ENCODE assay signal across 8 cellular contexts in genomic region chr6:30570760-30571084, GRCh38. TPM values are rescaled to one million over a fixed set of nuclear protein-coding genes. Genes with fewer than 3 reads are reported as not detected.
DNase-seq lines count a peak whose midpoint lies in the region; ATAC-seq, FAIRE-seq and TF ChIP-seq lines count a peak whose summit lies in the region.

No MANE protein-coding gene starts in this region.

- DNase-seq in AG10803 (ENCODE audit: low read depth) = peak; percentile 13
- peak in 1 of 4 donors; percentile 38 for DNase-seq in body of pancreas
- DNase-seq in HepG2 (ENCODE audit: low spot score) = no peak
- DNase-seq in type B pancreatic cell (ENCODE audit: extremely low spot score, unreplicated experiment) = no peak
- no peak for DNase-seq in NCI-H2227 (lab: John Stamatoyannopoulos, UW; ENCODE audit: unreplicated experiment)
- DNase-seq in activated CD8-positive, alpha-beta memory T cell treated with anti-CD3 and anti-CD28 coated beads, Interleukin-2, amount 50 U/mL, for 48 hours = no peak

- H4K20me1 ChIP-seq in HepG2 (ENCODE audit: insufficient read depth, low read length) = peaks cover 23% of the 10 kb centered on the region

- peak overlapping the region; percentile 87 for H3K4me3 ChIP-seq in AG10803 (ENCODE audit: low read length)
- peak overlapping the region; percentile 45 to 62 for H3K4me3 ChIP-seq in body of pancreas
- H3K4me3 ChIP-seq in HepG2 (replicated peaks in 1 of 3; ENCODE audit: insufficient read depth in 1 of 3, low read depth in 2 of 3, low read length in 3 of 3) = peak overlapping the region; percentile 67 to 88 (median 70)

- peak overlapping the region; percentile 88 for H3K9ac ChIP-seq in HepG2 (ENCODE audit: insufficient read depth, low read depth, low read length)

- H3K27me3 ChIP-seq in body of pancreas (no peaks in the 10 kb centered on the region), HepG2 (ENCODE audit: control insufficient read depth in 1 of 2, insufficient read depth in 2 of 2, low read length in 2 of 2) (no peaks in the 10 kb centered on the region; a peak in 1 of 5 replicates)

- in situ Hi-C loops in HepG2 (cut with HindIII; ENCODE audit: extremely low pct_ligation_motif_present, low pct_unique_long_range_greater_than_20kb) = no loop called here

- TF ChIP-seq EP300 in HepG2 (IDR thresholded peaks at IDR 0.05; ENCODE audit: low read depth in 2 of 2, low read length in 2 of 2) (no peak), HepG2 (CRISPR knock-in tag; IDR thresholded peaks at IDR 0.05; ENCODE audit: borderline replicate concordance) (no peak)

- POLR2A ChIA-PET in HepG2 (lab: Yijun Ruan, JAX) = interaction anchor here (0.7 to 2.6 kb wide), 24 partner anchors 8 to 833 kb away, joined by 3 to 74 read pairs (median 4); partner anchors contain the start of genes DHX16, GNL1, GTF2H4 and MRPS18B

- peak overlapping the region; percentile 60 for H2AFZ ChIP-seq in HepG2 (ENCODE audit: low read length)

- peak overlapping the region; percentile 49 to 94 (median 79) for H3K27ac ChIP-seq in body of pancreas
- H3K27ac ChIP-seq in HepG2 (ENCODE audit: extremely low read length, insufficient read depth, low read length) = peak overlapping the region; percentile 80

- H3K4me1 Mint-ChIP-seq in type B pancreatic cell (ENCODE audit: unreplicated experiment) = peaks cover 29% of the 10 kb centered on the region

- ATAC-seq in GM19395 (IDR thresholded peaks at IDR 0.05; ENCODE audit: unreplicated experiment) (peak; percentile 29), HG03520 (IDR thresholded peaks at IDR 0.05; ENCODE audit: unreplicated experiment) (peak; percentile 16), body of pancreas (peak; percentile 30), HepG2 (peak; percentile 12)

- BruUV-seq in HepG2 (replicated peaks; lab: Mats Ljungman, UMichigan) = TSS peak; percentile 89

- no peaks in the 10 kb centered on the region for H3K9me3 ChIP-seq in body of pancreas
- no peaks in the 10 kb centered on the region for H3K9me3 ChIP-seq in HepG2 (ENCODE audit: low read length)

- H3K4me2 ChIP-seq in HepG2 (ENCODE audit: low read depth, low read length) = peak overlapping the region; percentile 99

- no peaks in the 10 kb centered on the region for H3K36me3 Mint-ChIP-seq in type B pancreatic cell

- intact Hi-C loops in body of pancreas (cut with DNase I) = no loop called here
- intact Hi-C loops in HepG2 (cut with micrococcal nuclease; ENCODE audit: unreplicated experiment) = loop anchor here (1.0 kb wide), 2 partner anchors 13 to 103 kb away; partner anchors contain the start of genes DHX16 and PRR3

- peaks cover 44% of the 10 kb centered on the region for H3K79me2 ChIP-seq in HepG2 (ENCODE audit: insufficient read depth, low read length)

- TF ChIP-seq POLR2A in body of pancreas (IDR thresholded peaks at IDR 0.05) (no peak), HepG2 (IDR thresholded peaks at IDR 0.05; ENCODE audit: insufficient read depth in 1 of 2, low read depth in 2 of 2, low read length in 2 of 2) (no peak)

- TF ChIP-seq CTCF in AG10803 (conservative IDR thresholded peaks at IDR 0.05; ENCODE audit: low read length) = no peak
- TF ChIP-seq CTCF in body of pancreas (IDR thresholded peaks at IDR 0.05) = no peak
- no peak for TF ChIP-seq CTCF in HepG2 (CRISPR knock-in tag; IDR thresholded peaks at IDR 0.05)
- TF ChIP-seq CTCF in type B pancreatic cell (conservative IDR thresholded peaks at IDR 0.05) = no peak

- H3K36me3 ChIP-seq in body of pancreas (replicated peaks in 1 of 2; ENCODE audit: insufficient read depth in 1 of 2, low read depth in 2 of 2) (no peaks in the 10 kb centered on the region), HepG2 (replicated peaks in 1 of 2; ENCODE audit: control insufficient read depth in 1 of 2, insufficient read depth in 2 of 2, low read length in 2 of 2) (peaks cover 0 to 3% of the 10 kb centered on the region in 2 experiments; a peak in 1 of 5 replicates)

- 1% methylated on average over 17 of the region's 17 CpGs for WGBS in body of pancreas, 2 donors
- WGBS in HepG2 (ENCODE audit: low lambda C conversion rate) = under 1% methylated on average over 17 of the region's 17 CpGs

- H3K27ac Mint-ChIP-seq in type B pancreatic cell = peak overlapping the region; percentile 98

- no peak for TF ChIP-seq RAD21 in HepG2 (CRISPR knock-in tag; IDR thresholded peaks at IDR 0.05)

- H3K9me3 Mint-ChIP-seq in type B pancreatic cell = no peaks in the 10 kb centered on the region

- peaks cover 4% of the 10 kb centered on the region for H3K27me3 Mint-ChIP-seq in type B pancreatic cell

- peak overlapping the region; percentile 97 for H3K4me3 Mint-ChIP-seq in type B pancreatic cell

- no peak for FAIRE-seq in HepG2 (lab: Jason Lieb, UNC)

- H3K4me1 ChIP-seq in body of pancreas (peaks cover 47% of the 10 kb centered on the region), HepG2 (ENCODE audit: insufficient read depth, low read length) (peaks cover 56% of the 10 kb centered on the region)

- CTCF ChIA-PET in HepG2 (lab: Yijun Ruan, JAX; ENCODE audit: low intra/inter-chr PET ratio, low total read pairs) = no interaction called here

RNA-seq across cellular contexts. Expression of gene ABCF1, which starts 0.5 kb away (rescaled TPM):
- total RNA-seq in body of pancreas (10 to 100 TPM; 27.0 to 37.6 TPM), HepG2 (2016; rRNA removed; fragmentation: Illumina TruSeq; extraction: Trizol) (98.9 and 104 TPM in 2 replicates), type B pancreatic cell (ENCODE audit: low replicate concordance) (64.2 and 69.2 TPM in 2 replicates)
- 8.1 and 8.9 TPM in 2 replicates for total RNA-seq in HepG2 (2016; cell fraction: cytosol; rRNA removed; fragmentation: Illumina TruSeq; extraction: Trizol; ENCODE audit: low read depth)
- 89.2 and 106 TPM in 2 replicates for total RNA-seq in HepG2 (2016; cell fraction: insoluble cytoplasmic fraction; rRNA removed; fragmentation: Illumina TruSeq; extraction: Trizol)
- 23.0 and 27.5 TPM in 2 replicates for total RNA-seq in HepG2 (2016; cell fraction: membrane; rRNA removed; fragmentation: Illumina TruSeq; extraction: Trizol)
- 61.2 and 71.0 TPM in 2 replicates for total RNA-seq in HepG2 (2016; cell fraction: nucleus; rRNA removed; fragmentation: Illumina TruSeq; extraction: Trizol)
- polyA plus RNA-seq in HepG2 (2011; rRNA removed) = 25.4 and 33.7 TPM in 2 replicates
- 35.0 and 35.5 TPM in 2 replicates for polyA plus RNA-seq in HepG2 (2011; cell fraction: cytosol; rRNA removed)
- 75.1 and 116 TPM in 2 replicates for polyA plus RNA-seq in HepG2 (2011; cell fraction: nucleus; rRNA removed)
- polyA plus RNA-seq in HepG2 (2012) = 50.5 and 61.2 TPM in 2 replicates
- 5.5 and 7.0 TPM in 2 replicates for polyA plus RNA-seq in HepG2 (2016; cell fraction: cytosol; fragmentation: Illumina TruSeq; extraction: Trizol; ENCODE audit: low read depth)
- polyA plus RNA-seq in HepG2 (2016; cell fraction: insoluble cytoplasmic fraction; fragmentation: Illumina TruSeq; extraction: Trizol; ENCODE audit: low read depth) = 87.5 and 108 TPM in 2 replicates
- 13.4 and 16.7 TPM in 2 replicates for polyA plus RNA-seq in HepG2 (2016; cell fraction: membrane; fragmentation: Illumina TruSeq; extraction: Trizol; ENCODE audit: low read depth)
- 107 and 118 TPM in 2 replicates for polyA plus RNA-seq in HepG2 (2016; cell fraction: nucleus; fragmentation: Illumina TruSeq; extraction: Trizol; ENCODE audit: insufficient read depth, low read depth)
- 69.0 and 79.0 TPM in 2 replicates for polyA minus RNA-seq in HepG2 (2011; rRNA and poly(A)+ RNA removed; ENCODE audit: low replicate concordance)
- 37.8 and 41.4 TPM in 2 replicates for polyA minus RNA-seq in HepG2 (2011; cell fraction: cytosol; rRNA and poly(A)+ RNA removed)
- polyA minus RNA-seq in HepG2 (2011; cell fraction: nucleus; rRNA and poly(A)+ RNA removed) = 51.5 and 64.8 TPM in 2 replicates

RNA-seq across cellular contexts. Expression of gene PRR3, which starts 13.6 kb away (rescaled TPM):
- total RNA-seq in body of pancreas (10 to 100 TPM in 1 of 2 donors, 1 to 10 TPM in 1; 6.9 to 10.4 TPM), HepG2 (2016; rRNA removed; fragmentation: Illumina TruSeq; extraction: Trizol) (13.9 and 14.6 TPM in 2 replicates), type B pancreatic cell (ENCODE audit: low replicate concordance) (10.7 and 32.5 TPM in 2 replicates)
- 6.5 and 6.6 TPM in 2 replicates for total RNA-seq in HepG2 (2016; cell fraction: cytosol; rRNA removed; fragmentation: Illumina TruSeq; extraction: Trizol; ENCODE audit: low read depth)
- 13.8 and 15.5 TPM in 2 replicates for total RNA-seq in HepG2 (2016; cell fraction: insoluble cytoplasmic fraction; rRNA removed; fragmentation: Illumina TruSeq; extraction: Trizol)
- total RNA-seq in HepG2 (2016; cell fraction: membrane; rRNA removed; fragmentation: Illumina TruSeq; extraction: Trizol) = 12.6 and 13.1 TPM in 2 replicates
- 11.4 and 14.4 TPM in 2 replicates for total RNA-seq in HepG2 (2016; cell fraction: nucleus; rRNA removed; fragmentation: Illumina TruSeq; extraction: Trizol)
- polyA plus RNA-seq in HepG2 (2011; rRNA removed) = 20.6 and 21.2 TPM in 2 replicates
- polyA plus RNA-seq in HepG2 (2011; cell fraction: cytosol; rRNA removed) = 14.8 and 17.1 TPM in 2 replicates
- 16.1 and 23.0 TPM in 2 replicates for polyA plus RNA-seq in HepG2 (2011; cell fraction: nucleus; rRNA removed)
- 12.5 and 15.6 TPM in 2 replicates for polyA plus RNA-seq in HepG2 (2012)
- 5.9 and 6.1 TPM in 2 replicates for polyA plus RNA-seq in HepG2 (2016; cell fraction: cytosol; fragmentation: Illumina TruSeq; extraction: Trizol; ENCODE audit: low read depth)
- 27.5 and 29.3 TPM in 2 replicates for polyA plus RNA-seq in HepG2 (2016; cell fraction: insoluble cytoplasmic fraction; fragmentation: Illumina TruSeq; extraction: Trizol; ENCODE audit: low read depth)
- 13.6 and 13.9 TPM in 2 replicates for polyA plus RNA-seq in HepG2 (2016; cell fraction: membrane; fragmentation: Illumina TruSeq; extraction: Trizol; ENCODE audit: low read depth)
- 25.4 and 26.7 TPM in 2 replicates for polyA plus RNA-seq in HepG2 (2016; cell fraction: nucleus; fragmentation: Illumina TruSeq; extraction: Trizol; ENCODE audit: insufficient read depth, low read depth)
- 34.9 and 73.8 TPM in 2 replicates for polyA minus RNA-seq in HepG2 (2011; rRNA and poly(A)+ RNA removed; ENCODE audit: low replicate concordance)
- polyA minus RNA-seq in HepG2 (2011; cell fraction: cytosol; rRNA and poly(A)+ RNA removed) = 4.9 and 5.8 TPM in 2 replicates
- polyA minus RNA-seq in HepG2 (2011; cell fraction: nucleus; rRNA and poly(A)+ RNA removed) = 20.6 and 27.1 TPM in 2 replicates

RNA-seq across cellular contexts. Expression of gene GNL1, which starts 14.4 kb away (rescaled TPM):
- 10 to 100 TPM; 18.7 to 24.7 TPM for total RNA-seq in body of pancreas
- total RNA-seq in HepG2 (2016; rRNA removed; fragmentation: Illumina TruSeq; extraction: Trizol) = 54.8 and 55.6 TPM in 2 replicates
- 11.5 and 14.7 TPM in 2 replicates for total RNA-seq in HepG2 (2016; cell fraction: cytosol; rRNA removed; fragmentation: Illumina TruSeq; extraction: Trizol; ENCODE audit: low read depth)
- 48.5 and 56.5 TPM in 2 replicates for total RNA-seq in HepG2 (2016; cell fraction: insoluble cytoplasmic fraction; rRNA removed; fragmentation: Illumina TruSeq; extraction: Trizol)
- 23.9 and 27.8 TPM in 2 replicates for total RNA-seq in HepG2 (2016; cell fraction: membrane; rRNA removed; fragmentation: Illumina TruSeq; extraction: Trizol)
- 27.7 and 34.5 TPM in 2 replicates for total RNA-seq in HepG2 (2016; cell fraction: nucleus; rRNA removed; fragmentation: Illumina TruSeq; extraction: Trizol)
- 35.0 and 46.8 TPM in 2 replicates for polyA plus RNA-seq in HepG2 (2011; rRNA removed)
- polyA plus RNA-seq in HepG2 (2011; cell fraction: cytosol; rRNA removed) = 25.1 and 32.1 TPM in 2 replicates
- polyA plus RNA-seq in HepG2 (2011; cell fraction: nucleus; rRNA removed) = 40.6 and 54.9 TPM in 2 replicates
- polyA plus RNA-seq in HepG2 (2012) = 45.3 and 50.3 TPM in 2 replicates
- polyA plus RNA-seq in HepG2 (2016; cell fraction: cytosol; fragmentation: Illumina TruSeq; extraction: Trizol; ENCODE audit: low read depth) = 12.7 and 15.8 TPM in 2 replicates
- polyA plus RNA-seq in HepG2 (2016; cell fraction: insoluble cytoplasmic fraction; fragmentation: Illumina TruSeq; extraction: Trizol; ENCODE audit: low read depth) = 53.9 and 60.5 TPM in 2 replicates
- polyA plus RNA-seq in HepG2 (2016; cell fraction: membrane; fragmentation: Illumina TruSeq; extraction: Trizol; ENCODE audit: low read depth) = 19.5 and 25.2 TPM in 2 replicates
- 84.3 and 89.3 TPM in 2 replicates for polyA plus RNA-seq in HepG2 (2016; cell fraction: nucleus; fragmentation: Illumina TruSeq; extraction: Trizol; ENCODE audit: insufficient read depth, low read depth)
- 34.2 and 47.6 TPM in 2 replicates for polyA minus RNA-seq in HepG2 (2011; rRNA and poly(A)+ RNA removed; ENCODE audit: low replicate concordance)
- 22.4 and 23.5 TPM in 2 replicates for polyA minus RNA-seq in HepG2 (2011; cell fraction: cytosol; rRNA and poly(A)+ RNA removed)
- polyA minus RNA-seq in HepG2 (2011; cell fraction: nucleus; rRNA and poly(A)+ RNA removed) = 22.4 and 27.0 TPM in 2 replicates
- 59.3 and 67.1 TPM in 2 replicates for total RNA-seq in type B pancreatic cell (ENCODE audit: low replicate concordance)

RNA-seq across cellular contexts. Expression of gene PPP1R10, which starts 46.3 kb away (rescaled TPM):
- total RNA-seq in body of pancreas = 10 to 100 TPM; 36.1 to 48.1 TPM
- 19.5 and 38.4 TPM in 2 replicates for total RNA-seq in HepG2 (2016; rRNA removed; fragmentation: Illumina TruSeq; extraction: Trizol)
- 5.1 and 5.4 TPM in 2 replicates for total RNA-seq in HepG2 (2016; cell fraction: cytosol; rRNA removed; fragmentation: Illumina TruSeq; extraction: Trizol; ENCODE audit: low read depth)
- 13.2 and 42.6 TPM in 2 replicates for total RNA-seq in HepG2 (2016; cell fraction: insoluble cytoplasmic fraction; rRNA removed; fragmentation: Illumina TruSeq; extraction: Trizol)
- total RNA-seq in HepG2 (2016; cell fraction: membrane; rRNA removed; fragmentation: Illumina TruSeq; extraction: Trizol) = 19.2 and 21.3 TPM in 2 replicates
- total RNA-seq in HepG2 (2016; cell fraction: nucleus; rRNA removed; fragmentation: Illumina TruSeq; extraction: Trizol) = 91.7 and 92.9 TPM in 2 replicates
- 24.2 and 26.3 TPM in 2 replicates for polyA plus RNA-seq in HepG2 (2011; rRNA removed)
- polyA plus RNA-seq in HepG2 (2011; cell fraction: cytosol; rRNA removed) = 7.9 and 8.8 TPM in 2 replicates
- polyA plus RNA-seq in HepG2 (2011; cell fraction: nucleus; rRNA removed) = 65.0 and 73.1 TPM in 2 replicates
- polyA plus RNA-seq in HepG2 (2012) = 21.8 and 27.4 TPM in 2 replicates
- 1.3 and 1.7 TPM in 2 replicates for polyA plus RNA-seq in HepG2 (2016; cell fraction: cytosol; fragmentation: Illumina TruSeq; extraction: Trizol; ENCODE audit: low read depth)
- polyA plus RNA-seq in HepG2 (2016; cell fraction: insoluble cytoplasmic fraction; fragmentation: Illumina TruSeq; extraction: Trizol; ENCODE audit: low read depth) = 13.5 and 21.2 TPM in 2 replicates
- polyA plus RNA-seq in HepG2 (2016; cell fraction: membrane; fragmentation: Illumina TruSeq; extraction: Trizol; ENCODE audit: low read depth) = 3.0 and 3.3 TPM in 2 replicates
- polyA plus RNA-seq in HepG2 (2016; cell fraction: nucleus; fragmentation: Illumina TruSeq; extraction: Trizol; ENCODE audit: insufficient read depth, low read depth) = 51.3 and 58.2 TPM in 2 replicates
- 75.0 and 146 TPM in 2 replicates for polyA minus RNA-seq in HepG2 (2011; rRNA and poly(A)+ RNA removed; ENCODE audit: low replicate concordance)
- polyA minus RNA-seq in HepG2 (2011; cell fraction: cytosol; rRNA and poly(A)+ RNA removed) = 20.5 and 21.2 TPM in 2 replicates
- polyA minus RNA-seq in HepG2 (2011; cell fraction: nucleus; rRNA and poly(A)+ RNA removed) = 501 and 572 TPM in 2 replicates
- 84.3 and 116 TPM in 2 replicates for total RNA-seq in type B pancreatic cell (ENCODE audit: low replicate concordance)

RNA-seq across cellular contexts. Expression of gene MRPS18B, which starts 46.9 kb away (rescaled TPM):
- total RNA-seq in body of pancreas (10 to 100 TPM; 26.4 to 35.5 TPM), HepG2 (2016; rRNA removed; fragmentation: Illumina TruSeq; extraction: Trizol) (125 and 143 TPM in 2 replicates), type B pancreatic cell (ENCODE audit: low replicate concordance) (39.8 and 45.3 TPM in 2 replicates)
- 32.6 TPM in 2 replicates for total RNA-seq in HepG2 (2016; cell fraction: cytosol; rRNA removed; fragmentation: Illumina TruSeq; extraction: Trizol; ENCODE audit: low read depth)
- total RNA-seq in HepG2 (2016; cell fraction: insoluble cytoplasmic fraction; rRNA removed; fragmentation: Illumina TruSeq; extraction: Trizol) = 120 and 146 TPM in 2 replicates
- 53.3 and 56.2 TPM in 2 replicates for total RNA-seq in HepG2 (2016; cell fraction: membrane; rRNA removed; fragmentation: Illumina TruSeq; extraction: Trizol)
- total RNA-seq in HepG2 (2016; cell fraction: nucleus; rRNA removed; fragmentation: Illumina TruSeq; extraction: Trizol) = 38.3 and 39.9 TPM in 2 replicates
- 120 and 131 TPM in 2 replicates for polyA plus RNA-seq in HepG2 (2011; rRNA removed)
- 137 and 149 TPM in 2 replicates for polyA plus RNA-seq in HepG2 (2011; cell fraction: cytosol; rRNA removed)
- polyA plus RNA-seq in HepG2 (2011; cell fraction: nucleus; rRNA removed) = 25.6 and 35.8 TPM in 2 replicates
- 83.8 and 84.0 TPM in 2 replicates for polyA plus RNA-seq in HepG2 (2012)
- polyA plus RNA-seq in HepG2 (2016; cell fraction: cytosol; fragmentation: Illumina TruSeq; extraction: Trizol; ENCODE audit: low read depth) = 28.1 and 28.2 TPM in 2 replicates
- 143 and 157 TPM in 2 replicates for polyA plus RNA-seq in HepG2 (2016; cell fraction: insoluble cytoplasmic fraction; fragmentation: Illumina TruSeq; extraction: Trizol; ENCODE audit: low read depth)
- 41.0 and 43.8 TPM in 2 replicates for polyA plus RNA-seq in HepG2 (2016; cell fraction: membrane; fragmentation: Illumina TruSeq; extraction: Trizol; ENCODE audit: low read depth)
- 60.4 and 64.4 TPM in 2 replicates for polyA plus RNA-seq in HepG2 (2016; cell fraction: nucleus; fragmentation: Illumina TruSeq; extraction: Trizol; ENCODE audit: insufficient read depth, low read depth)
- 114 and 157 TPM in 2 replicates for polyA minus RNA-seq in HepG2 (2011; rRNA and poly(A)+ RNA removed; ENCODE audit: low replicate concordance)
- polyA minus RNA-seq in HepG2 (2011; cell fraction: cytosol; rRNA and poly(A)+ RNA removed) = 64.3 and 74.7 TPM in 2 replicates
- polyA minus RNA-seq in HepG2 (2011; cell fraction: nucleus; rRNA and poly(A)+ RNA removed) = 20.7 and 27.8 TPM in 2 replicates
